ENCODE assay signal across 25 cellular contexts in the genomic region with DNA sequence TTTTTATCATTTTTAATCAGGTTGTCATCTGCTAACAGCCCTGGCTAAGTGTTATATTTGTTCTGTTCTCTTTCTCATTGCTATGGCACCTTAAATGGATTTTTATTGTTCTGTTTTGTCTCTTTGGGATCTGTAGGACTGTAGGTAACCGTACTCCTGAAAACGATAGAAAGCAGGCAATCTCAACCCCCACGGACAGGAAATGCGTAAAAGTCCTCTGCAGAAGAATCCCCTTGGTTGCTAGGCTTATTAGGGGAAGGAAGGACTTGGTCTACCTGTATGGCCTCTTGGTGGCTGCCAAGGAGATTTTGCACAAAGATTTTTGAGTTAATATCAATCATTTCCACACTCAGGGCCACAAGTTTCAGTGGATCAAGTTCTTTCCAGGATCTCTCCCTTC.
"Had no signal": no experiment of that assay in that cellular context is flagged by ENCODE, and none has a peak within 500 bp of the region (broad histone marks: within the 10 kb centered on the region; RNA-seq: fewer than 3 reads in every experiment).

No MANE protein-coding gene starts in this region.

- H3K27me3 ChIP-seq: brain microvascular endothelial cell had no signal

- H3K36me3 Mint-ChIP-seq: activated naive CD8-positive, alpha-beta T cell had no signal

- DNase-seq: activated B cell treated with CpG ODN at 0.5 μM for 24 hours; activated CD4-positive, alpha-beta T cell treated with anti-CD3 and anti-CD28 coated beads for 48 hours; activated CD4-positive, alpha-beta T cell treated with anti-CD3 and anti-CD28 coated beads, Interleukin-2, amount 50 U/mL, for 1 hour; activated CD4-positive, alpha-beta T cell treated with anti-CD3 and anti-CD28 coated beads, Interleukin-2, amount 50 U/mL, for 48 hours; activated CD8-positive, alpha-beta memory T cell treated with anti-CD3 and anti-CD28 coated beads for 24 hours; activated CD8-positive, alpha-beta T cell treated with anti-CD3 and anti-CD28 coated beads for 36 hours; activated effector memory CD4-positive, alpha-beta T cell treated with Interleukin-2 at 50 U/mL for 16 hours; activated gamma-delta T cell treated with Interleukin-2 at 50 U/mL for 16 hours; activated naive CD4-positive, alpha-beta T cell treated with anti-CD3 and anti-CD28 coated beads, Interleukin-2, amount 50 U/mL, for 16 hours; activated naive CD4-positive, alpha-beta T cell treated with Interleukin-2 at 50 U/mL for 16 hours; activated T-cell treated with anti-CD3 and anti-CD28 coated beads, Interleukin-2, amount 50 U/mL, for 4 hours; amniotic stem cell; anterior cingulate cortex; brain microvascular endothelial cell; dorsolateral prefrontal cortex; effector memory CD4-positive, alpha-beta T cell; endodermal cell; foreskin fibroblast; T-helper 2 cell had no signal

- H3K27ac ChIP-seq: brain microvascular endothelial cell, coronary artery, dorsolateral prefrontal cortex, VCaP had no signal

- H3K4me3 ChIP-seq: coronary artery, dorsolateral prefrontal cortex had no signal

- H3K36me3 ChIP-seq: brain microvascular endothelial cell had no signal

- H3K9me3 Mint-ChIP-seq: activated B cell treated with CpG ODN at 0.5 μM for 24 hours; activated CD8-positive, alpha-beta T cell treated with anti-CD3 and anti-CD28 coated beads for 36 hours; endodermal cell had no signal

- H3K27ac Mint-ChIP-seq: activated B cell treated with CpG ODN at 0.5 μM for 24 hours; activated CD8-positive, alpha-beta T cell treated with anti-CD3 and anti-CD28 coated beads for 36 hours; activated naive CD8-positive, alpha-beta T cell; activated T-helper 17 cell treated with anti-CD3 and anti-CD28 coated beads, Interleukin-2, amount 50 U/mL, for 72 hours; dendritic cell treated with granulocyte-macrophage colony-stimulating factor and Interleukin-4, amounts not matched to agents 40 ng/mL and 50 ng/mL, for 4 days; endodermal cell had no signal

- H3K4me3 Mint-ChIP-seq: activated B cell treated with CpG ODN at 0.5 μM for 24 hours; activated CD8-positive, alpha-beta T cell treated with anti-CD3 and anti-CD28 coated beads for 36 hours; activated naive CD8-positive, alpha-beta T cell; activated T-cell treated with anti-CD3 and anti-CD28 coated beads, Interleukin-2, amount 50 U/mL, for 4 hours; activated T-helper 17 cell treated with anti-CD3 and anti-CD28 coated beads, Interleukin-2, amount 50 U/mL, for 72 hours; central memory CD8-positive, alpha-beta T cell; dendritic cell treated with granulocyte-macrophage colony-stimulating factor and Interleukin-4, amounts not matched to agents 40 ng/mL and 50 ng/mL, for 4 days; endodermal cell had no signal

- H3K27me3 Mint-ChIP-seq: activated B cell treated with CpG ODN at 0.5 μM for 24 hours; activated CD8-positive, alpha-beta T cell treated with anti-CD3 and anti-CD28 coated beads for 36 hours; activated naive CD8-positive, alpha-beta T cell; activated T-helper 17 cell treated with anti-CD3 and anti-CD28 coated beads, Interleukin-2, amount 50 U/mL, for 72 hours; central memory CD8-positive, alpha-beta T cell; dendritic cell treated with granulocyte-macrophage colony-stimulating factor and Interleukin-4, amounts not matched to agents 40 ng/mL and 50 ng/mL, for 4 days had no signal

- H3K4me1 Mint-ChIP-seq: activated B cell treated with CpG ODN at 0.5 μM for 24 hours; activated T-helper 17 cell treated with anti-CD3 and anti-CD28 coated beads, Interleukin-2, amount 50 U/mL, for 72 hours; central memory CD8-positive, alpha-beta T cell had no signal
